16 cellular contexts compared by ENCODE assay signal in genomic region chr6:88520020-88520338, GRCh38.
DNase-seq lines count a peak whose midpoint lies in the region; ATAC-seq, FAIRE-seq and TF ChIP-seq lines count a peak whose summit lies in the region.
"Had no signal": no experiment of that assay in that cellular context is flagged by ENCODE, and none has a peak within 500 bp of the region (broad histone marks: within the 10 kb centered on the region; RNA-seq: fewer than 3 reads in every experiment).

No MANE protein-coding gene starts in this region.

- H2AK5ac ChIP-seq in H1 (ENCODE audit: low read depth, low read length) = no peak overlapping the region

- H3K18ac ChIP-seq in H1 (ENCODE audit: extremely low read depth, low read length) = no peak overlapping the region

- H3K36me3 Mint-ChIP-seq in GM23338 (ENCODE audit: low read depth) (peaks cover 2% of the 10 kb centered on the region; the same call in 1 of the 3 replicates), natural killer cell (no peaks in the 10 kb centered on the region)

- TF ChIP-seq POLR2A in H1 (IDR thresholded peaks at IDR 0.05; ENCODE audit: control extremely low read depth in 1 of 2, low read depth in 2 of 2, low read length in 2 of 2) (no peak), gastroesophageal sphincter (IDR thresholded peaks at IDR 0.05) (no peak)

- no peak for FAIRE-seq in H1 (lab: Jason Lieb, UNC)
- FAIRE-seq: A204.1, GM19239, H54 had no signal

- H3F3A ChIP-seq in GM23338 (replicated peaks; ENCODE audit: low read depth) = no peaks in the 10 kb centered on the region

- H3K27me3 Mint-ChIP-seq in GM23338 (ENCODE audit: insufficient read depth, low read depth, poor library complexity) (peaks cover 2% of the 10 kb centered on the region), natural killer cell (ENCODE audit: low read depth in 2 of 2) (no peaks in the 10 kb centered on the region)
- H3K27me3 Mint-ChIP-seq: CD4-positive, alpha-beta T cell had no signal

- H3K27ac Mint-ChIP-seq in GM23338 (no peak overlapping the region), natural killer cell (no peak overlapping the region)
- H3K27ac Mint-ChIP-seq: CD4-positive, alpha-beta T cell had no signal

- H3K36me3 ChIP-seq in GM23338 (ENCODE audit: insufficient read depth) = no peaks in the 10 kb centered on the region
- no peaks in the 10 kb centered on the region for H3K36me3 ChIP-seq in WERI-Rb-1
- no peaks in the 10 kb centered on the region for H3K36me3 ChIP-seq in H1 (ENCODE audit: control insufficient read depth in 2 of 4, insufficient read depth in 4 of 4, low read length in 3 of 4)
- H3K36me3 ChIP-seq in gastroesophageal sphincter = no peaks in the 10 kb centered on the region

- H3K27me3 ChIP-seq in GM23338 (ENCODE audit: insufficient read depth) (no peaks in the 10 kb centered on the region), WERI-Rb-1 (ENCODE audit: insufficient read depth, low read depth, severe bottlenecking) (no peaks in the 10 kb centered on the region), H1 (replicated peaks in 1 of 4; ENCODE audit: control insufficient read depth in 3 of 4, extremely low read depth in 1 of 4, insufficient read depth in 3 of 4, low read length in 3 of 4) (no peaks in the 10 kb centered on the region), gastroesophageal sphincter (no peaks in the 10 kb centered on the region)

- no peak overlapping the region for H3K56ac ChIP-seq in H1 (replicated peaks; ENCODE audit: insufficient read length, low read depth, low read length)

- no peak overlapping the region for H2BK120ac ChIP-seq in H1 (replicated peaks; ENCODE audit: low read depth, low read length)

- TF ChIP-seq RAD21 in H1 (IDR thresholded peaks at IDR 0.05 in 1 of 2, conservative IDR thresholded peaks at IDR 0.05 in 1 of 2; ENCODE audit: low read depth in 2 of 2, low read length in 2 of 2) = no peak

- 0 out of 2 replicates have a peak, but pooled peaks cover 4% of the 10 kb centered on the region for H3K9me2 ChIP-seq in GM23338 (ENCODE audit: insufficient read depth)

- no peak overlapping the region for H2BK15ac ChIP-seq in H1 (ENCODE audit: low read length)

- intact Hi-C loops in natural killer cell (cut with micrococcal nuclease) = no loop called here

- H3K4me1 Mint-ChIP-seq in GM23338 (no peaks in the 10 kb centered on the region), natural killer cell (no peaks in the 10 kb centered on the region)

- no peak overlapping the region for H3K4ac ChIP-seq in H1 (replicated peaks; ENCODE audit: insufficient read length, low read depth, low read length)

- H3K79me2 ChIP-seq in GM23338 (replicated peaks; ENCODE audit: insufficient read depth) (no peaks in the 10 kb centered on the region), H1 (ENCODE audit: control insufficient read depth in 1 of 2, insufficient read depth in 2 of 2, low read length in 2 of 2) (no peaks in the 10 kb centered on the region)

- no peak for DNase-seq in GM23338 (ENCODE audit: low spot score)
- no peak for DNase-seq in WERI-Rb-1
- no peak for DNase-seq in H1 (ENCODE audit: low read depth in 1 of 2, low spot score in 2 of 2)
- no peak for DNase-seq in natural killer cell
- DNase-seq in anterior cingulate cortex (lab: John Stamatoyannopoulos, UW) = no peak
- DNase-seq: ACHN; Caco-2; CD4-positive, alpha-beta T cell; GDM1; HCEC 1CT had no signal

- H3K4me1 ChIP-seq in GM23338 (ENCODE audit: insufficient read depth) (no peaks in the 10 kb centered on the region), H1 (replicated peaks in 1 of 4; ENCODE audit: control insufficient read depth in 3 of 4, insufficient read depth in 4 of 4, low read length in 3 of 4) (peaks cover 0 to 4% (median 0%) of the 10 kb centered on the region in 4 experiments; a peak in 1 of 7 replicates), gastroesophageal sphincter (no peaks in the 10 kb centered on the region)
- H3K4me1 ChIP-seq: Caco-2 had no signal

- H4K20me1 ChIP-seq in GM23338 (replicated peaks; ENCODE audit: insufficient read depth) (no peaks in the 10 kb centered on the region), H1 (replicated peaks in 1 of 2; ENCODE audit: control insufficient read depth in 1 of 2, insufficient read depth in 2 of 2, low read length in 2 of 2) (no peaks in the 10 kb centered on the region)

- H3K9me3 ChIP-seq in WERI-Rb-1 (ENCODE audit: severe bottlenecking) = no peaks in the 10 kb centered on the region
- H3K9me3 ChIP-seq in H1 (ENCODE audit: insufficient read depth in 2 of 2, low read depth in 1 of 2, low read length in 1 of 2) = no peaks in the 10 kb centered on the region; a peak in 1 of 4 replicates
- no peaks in the 10 kb centered on the region for H3K9me3 ChIP-seq in gastroesophageal sphincter
- H3K9me3 ChIP-seq: Caco-2 had no signal

- H3K79me1 ChIP-seq in H1 (ENCODE audit: low read depth, low read length) = no peaks in the 10 kb centered on the region

- H3K4me3 ChIP-seq in GM23338 (no peak overlapping the region), WERI-Rb-1 (ENCODE audit: low read depth, low read length) (peak overlapping the region; percentile 20), H1 (ENCODE audit: extremely low read depth in 1 of 4, insufficient read depth in 2 of 4, low read depth in 3 of 4, low read length in 4 of 4) (no peak overlapping the region), gastroesophageal sphincter (no peak overlapping the region)

- H3K4me2 ChIP-seq in GM23338 (no peak overlapping the region), H1 (ENCODE audit: insufficient read depth in 1 of 2, low read depth in 2 of 2, low read length in 2 of 2) (no peak overlapping the region)

- ATAC-seq in GM23338 (no peak), GM18867 (IDR thresholded peaks at IDR 0.05; ENCODE audit: unreplicated experiment) (no peak), gastroesophageal sphincter (no peak), natural killer cell (no peak)

- no peak overlapping the region for H4K5ac ChIP-seq in H1 (ENCODE audit: insufficient read length, low read depth, low read length)

- H4K91ac ChIP-seq in H1 (replicated peaks; ENCODE audit: insufficient read length, low read length) = no peak overlapping the region

- H3K27ac ChIP-seq in GM23338 (ENCODE audit: low read depth) (no peak overlapping the region), WERI-Rb-1 (peak overlapping the region; percentile 78), H1 (ENCODE audit: low read depth, low read length) (no peak overlapping the region), gastroesophageal sphincter (no peak overlapping the region)
- H3K27ac ChIP-seq: C4-2B had no signal

- TF ChIP-seq EP300 in H1 (IDR thresholded peaks at IDR 0.05; ENCODE audit: borderline replicate concordance in 1 of 2, low read depth in 2 of 2, low read length in 2 of 2) = no peak
- TF ChIP-seq EP300 in gastroesophageal sphincter (IDR thresholded peaks at IDR 0.05) = no peak

- POLR2A ChIA-PET in H1 (lab: Charles Lee; ENCODE audit: partially characterized antibody) = no interaction called here

- no peak for TF ChIP-seq CTCF in GM23338 (conservative IDR thresholded peaks at IDR 0.05; ENCODE audit: low read depth in 2 of 2)
- TF ChIP-seq CTCF in WERI-Rb-1 (IDR thresholded peaks at IDR 0.05; ENCODE audit: low read depth, low read length) = no peak
- no peak for TF ChIP-seq CTCF in H1 (IDR thresholded peaks at IDR 0.05; ENCODE audit: control extremely low read depth in 1 of 3, insufficient read depth in 1 of 3, low read depth in 1 of 3, low read length in 3 of 3)
- no peak for TF ChIP-seq CTCF in gastroesophageal sphincter (IDR thresholded peaks at IDR 0.05)
- no peak for TF ChIP-seq CTCF in natural killer cell (IDR thresholded peaks at IDR 0.05)

- CTCF ChIA-PET in H1 (lab: Charles Lee; ENCODE audit: partially characterized antibody) = no interaction called here

- H2BK12ac ChIP-seq in H1 (ENCODE audit: low read depth, low read length) = no peak overlapping the region

- no peak overlapping the region for H2BK20ac ChIP-seq in H1 (ENCODE audit: low read length)

- no peak overlapping the region for H3K4me3 Mint-ChIP-seq in GM23338
- H3K4me3 Mint-ChIP-seq in natural killer cell = no peak overlapping the region
- H3K4me3 Mint-ChIP-seq: CD4-positive, alpha-beta T cell had no signal

- no peak overlapping the region for H3K9ac ChIP-seq in H1 (replicated peaks in 1 of 4; ENCODE audit: extremely low read depth in 1 of 4, low read depth in 3 of 4, low read length in 3 of 4)

- H3K14ac ChIP-seq in H1 (ENCODE audit: insufficient read length) = no peak overlapping the region

- H2AFZ ChIP-seq in GM23338 (peak overlapping the region; percentile 0), H1 (ENCODE audit: low read length) (peak overlapping the region; percentile 21; the same call in 1 of the 2 replicates)

- H3K23me2 ChIP-seq in H1 (ENCODE audit: low read depth, low read length) = no peaks in the 10 kb centered on the region

- H3K9me3 Mint-ChIP-seq in GM23338 (no peaks in the 10 kb centered on the region; the same call in 1 of the 3 replicates), natural killer cell (peaks cover 4 to 7% of the 10 kb centered on the region in 2 donors)

- no peak overlapping the region for H4K8ac ChIP-seq in H1 (ENCODE audit: extremely low read depth, insufficient read depth, low read length)

- no peak overlapping the region for H3K23ac ChIP-seq in H1 (ENCODE audit: insufficient read length)

- H2BK5ac ChIP-seq in H1 (ENCODE audit: low read depth, low read length) = no peak overlapping the region

TF ChIP-seq in GM23338, 12 proteins besides CTCF, POLR2A, EP300 and RAD21:
- TF ChIP-seq EZH2 (IDR thresholded peaks at IDR 0.05; ENCODE audit: low read depth, unreplicated experiment) = no peak
- no peak for TF ChIP-seq EZH2phosphoT487 (IDR thresholded peaks at IDR 0.05; ENCODE audit: unreplicated experiment)

TF ChIP-seq in H1, 55 proteins besides CTCF, POLR2A, EP300 and RAD21:
- no peak for TF ChIP-seq SP2 (IDR thresholded peaks at IDR 0.05; ENCODE audit: low read length)
- TF ChIP-seq BCL11A (IDR thresholded peaks at IDR 0.05; ENCODE audit: low read depth in 2 of 2, low read length in 2 of 2) = no peak
- TF ChIP-seq ASH2L (IDR thresholded peaks at IDR 0.05; ENCODE audit: low read length) = no peak
- TF ChIP-seq RFX5 (IDR thresholded peaks at IDR 0.05; ENCODE audit: borderline replicate concordance, low read depth, low read length) = no peak
- no peak for TF ChIP-seq EGR1 (IDR thresholded peaks at IDR 0.05; ENCODE audit: borderline replicate concordance, low read depth, low read length)
